ENCODE assay signal across 24 cellular contexts in genomic region chr2:60858897-60859311, GRCh38.
"Had no signal": no experiment of that assay in that cellular context is flagged by ENCODE, and none has a peak within 500 bp of the region (broad histone marks: within the 10 kb centered on the region; RNA-seq: fewer than 3 reads in every experiment).

No MANE protein-coding gene starts in this region.

- H3K79me2 ChIP-seq: parathyroid adenoma had no signal

- H3K9me3 ChIP-seq: esophagus squamous epithelium, prostate gland, spleen, testis had no signal

- H3K9ac ChIP-seq: parathyroid adenoma had no signal

- H3K4me3 ChIP-seq: esophagus squamous epithelium, lung, prostate gland, spleen, testis, tibial nerve had no signal

- DNase-seq: effector memory CD4-positive, alpha-beta T cell; esophagus squamous epithelium; foreskin fibroblast; hippocampal formation; left colon; left ventricle myocardium superior; mesenchymal stem cell; midbrain; occipital lobe; spleen; stimulated activated CD4-positive, alpha-beta T cell treated with anti-CD3 and anti-CD28 coated beads, Interleukin-15, amount 100 ng/mL, for 24 hours; stimulated activated CD4-positive, alpha-beta T cell treated with anti-CD3 and anti-CD28 coated beads, Interleukin-1b, Interleukin-23, amount 100 ng/mL, for 48 hours; stimulated activated CD4-positive, alpha-beta T cell treated with anti-CD3 and anti-CD28 coated beads, Interleukin-4, amount 100 ng/mL, for 24 hours; stimulated activated naive B cell treated with anti-CD40 and anti-IgM and Interleukin-4, amounts not matched to agents 10 μg/mL and 1 μg/mL and 100 μg/mL, for 72 hours; stimulated activated naive CD8-positive, alpha-beta T cell treated with anti-CD3 and anti-CD28 coated beads, Interleukin-15, amount 100 ng/mL, for 72 hours; testis had no signal

- H3K4me1 Mint-ChIP-seq: nephron had no signal

- FAIRE-seq: endometrium had no signal

- ATAC-seq: left colon; left ventricle myocardium superior; sciatic nerve; stimulated activated naive B cell treated with anti-CD40 and anti-IgM and Interleukin-4, amounts not matched to agents 10 μg/mL and 1 μg/mL and 100 μg/mL, for 72 hours; stimulated activated naive CD8-positive, alpha-beta T cell treated with anti-CD3 and anti-CD28 coated beads, Interleukin-15, amount 100 ng/mL, for 72 hours had no signal

- H3K27ac Mint-ChIP-seq: nephron; stimulated activated naive CD8-positive, alpha-beta T cell treated with anti-CD3 and anti-CD28 coated beads, Interleukin-15, amount 100 ng/mL, for 72 hours had no signal

- H2AFZ ChIP-seq: parathyroid adenoma had no signal

- H3K27me3 ChIP-seq: esophagus squamous epithelium, spleen, testis, tibial nerve had no signal

- H3K4me1 ChIP-seq: parathyroid adenoma, prostate gland, testis, tibial nerve had no signal

- H3K36me3 ChIP-seq: esophagus squamous epithelium, prostate gland, spleen, tibial nerve had no signal

- H3K27me3 Mint-ChIP-seq: stimulated activated naive B cell treated with anti-CD40 and anti-IgM and Interleukin-4, amounts not matched to agents 10 μg/mL and 1 μg/mL and 100 μg/mL, for 72 hours; stimulated activated naive CD8-positive, alpha-beta T cell treated with anti-CD3 and anti-CD28 coated beads, Interleukin-15, amount 100 ng/mL, for 72 hours had no signal

- H3K4me3 Mint-ChIP-seq: nephron; stimulated activated naive B cell treated with anti-CD40 and anti-IgM and Interleukin-4, amounts not matched to agents 10 μg/mL and 1 μg/mL and 100 μg/mL, for 72 hours; stimulated activated naive CD8-positive, alpha-beta T cell treated with anti-CD3 and anti-CD28 coated beads, Interleukin-15, amount 100 ng/mL, for 72 hours had no signal

- H3K27ac ChIP-seq: epithelial cell of prostate, esophagus squamous epithelium, parathyroid adenoma, prostate gland, spleen, testis, tibial nerve had no signal
